7 cellular contexts compared by ENCODE assay signal in genomic region chr6:38699702-38700101, GRCh38. TPM values are rescaled to one million over a fixed set of nuclear protein-coding genes. Genes with fewer than 3 reads are reported as not detected.
"Had no signal": no experiment of that assay in that cellular context is flagged by ENCODE, and none has a peak within 500 bp of the region (broad histone marks: within the 10 kb centered on the region; RNA-seq: fewer than 3 reads in every experiment).

No MANE protein-coding gene starts in this region.

RNA-seq across cellular contexts. Expression of gene DNAH8, which starts 15.4 kb away (rescaled TPM):
- total RNA-seq: adrenal gland, body of pancreas, colonic mucosa, dermis microvascular lymphatic vessel endothelial cell, gastrocnemius medialis had no signal
- polyA plus RNA-seq: foreskin keratinocyte, heart left ventricle had no signal
